Comparison of ENCODE assay signal across 11 cellular contexts in genomic region chr19:45598267-45599011, GRCh38. TPM values are rescaled to one million over a fixed set of nuclear protein-coding genes. Genes with fewer than 3 reads are reported as not detected.
DNase-seq lines count a peak whose midpoint lies in the region; TF ChIP-seq lines count a peak whose summit lies in the region.
"Had no signal": no experiment of that assay in that cellular context is flagged by ENCODE, and none has a peak within 500 bp of the region (broad histone marks: within the 10 kb centered on the region; RNA-seq: fewer than 3 reads in every experiment).

No MANE protein-coding gene starts in this region.

- no TSS peak for BruUV-seq in PC-9 (replicated peaks; lab: Mats Ljungman, UMichigan)

- no peak overlapping the region for H2AFZ ChIP-seq in PC-9

- no peaks in the 10 kb centered on the region for H4K20me1 ChIP-seq in PC-9 (ENCODE audit: insufficient read depth)

- H3K9me3 Mint-ChIP-seq in glutamatergic neuron (ENCODE audit: unreplicated experiment): peaks cover 4% of the 10 kb centered on the region
- H3K9me3 Mint-ChIP-seq in CD14-positive monocyte: peaks cover 0 to 26% (median 9%) of the 10 kb centered on the region in 7 donors

- TF ChIP-seq CTCF in PC-9 (conservative IDR thresholded peaks at IDR 0.05) (no peak), glutamatergic neuron (IDR thresholded peaks at IDR 0.05; ENCODE audit: partially characterized antibody, unreplicated experiment) (no peak), spleen (IDR thresholded peaks at IDR 0.05 in 8 of 11, conservative IDR thresholded peaks at IDR 0.05 in 3 of 11) (no peak), CD14-positive monocyte (IDR thresholded peaks at IDR 0.05) (no peak)

- H3K4me3 Mint-ChIP-seq in glutamatergic neuron (ENCODE audit: unreplicated experiment) (peak overlapping the region; percentile 65), CD14-positive monocyte (peak overlapping the region in 1 of 2 donors; percentile 82)

- H3K36me3 Mint-ChIP-seq in glutamatergic neuron (ENCODE audit: unreplicated experiment) (no peaks in the 10 kb centered on the region), CD14-positive monocyte (peaks cover 0 to 16% of the 10 kb centered on the region in 2 donors)

- H3K9me3 ChIP-seq in PC-9 (ENCODE audit: insufficient read depth, low read depth) (no peaks in the 10 kb centered on the region), spleen (no peaks in the 10 kb centered on the region)

- H3K4me1 ChIP-seq in PC-9 (replicated peaks; ENCODE audit: insufficient read depth) (peaks cover 7% of the 10 kb centered on the region; the same call in 1 of the 2 replicates), spleen (peaks cover 6 to 65% (median 47%) of the 10 kb centered on the region in 6 donors)

- H3K4me2 ChIP-seq in PC-9: peak overlapping the region; percentile 33

- POLR2A ChIA-PET in PC-9 (lab: Charles Lee; ENCODE audit: unreplicated experiment): no interaction called here

- 1 to 4% (median 3%) methylated on average over 20 to 22 of the region's 22 CpGs for WGBS in spleen, 5 donors

- no peaks in the 10 kb centered on the region for H3K79me2 ChIP-seq in PC-9 (ENCODE audit: low read depth)

- DNase-seq in NCI-H82 (lab: John Stamatoyannopoulos, UW): peak; percentile 34
- DNase-seq in NCI-H82 treated with DMSO at 0.1 percent for 48 hours (lab: John Stamatoyannopoulos, UW; ENCODE audit: unreplicated experiment): no peak
- peak in 1 of 2 experiments; percentile 6 for DNase-seq in PC-9
- no peak for DNase-seq in glutamatergic neuron
- DNase-seq in spleen: no peak
- no peak for DNase-seq in NCI-H1436 treated with DMSO at 0.1 percent for 48 hours (lab: John Stamatoyannopoulos, UW)
- no peak for DNase-seq in CD14-positive monocyte (ENCODE audit: low spot score)
- no peak for DNase-seq in GOT3 (lab: John Stamatoyannopoulos, UW)
- DNase-seq: NCI-H526 treated with DMSO at 0.1 percent for 48 hours had no signal

- CTCF ChIA-PET in PC-9 (lab: Charles Lee): interaction anchor here (0.6 kb wide), 1 partner anchor 62 kb away, joined by 13 read pairs; no protein-coding TSS in a partner anchor

- H3K4me3 ChIP-seq in PC-9: no peak overlapping the region
- H3K4me3 ChIP-seq in spleen: peak overlapping the region in 3 of 8 donors; percentile 1 to 49 (median 8)

- no peaks in the 10 kb centered on the region for H3F3A ChIP-seq in PC-9 (ENCODE audit: insufficient read depth, low read depth)

- H3K27ac Mint-ChIP-seq in glutamatergic neuron (ENCODE audit: unreplicated experiment) (no peak overlapping the region), CD14-positive monocyte (peak overlapping the region in 2 of 7 donors; percentile 69 to 77)

- H3K27me3 Mint-ChIP-seq in glutamatergic neuron (ENCODE audit: unreplicated experiment): peaks cover 45% of the 10 kb centered on the region
- H3K27me3 Mint-ChIP-seq in CD14-positive monocyte (ENCODE audit: low read depth in 3 of 3): peaks cover 79 to 82% (median 81%) of the 10 kb centered on the region in 3 donors

- no peak for TF ChIP-seq POLR2A in spleen (IDR thresholded peaks at IDR 0.05)

- H3K4me1 Mint-ChIP-seq in glutamatergic neuron (ENCODE audit: low read depth, unreplicated experiment) (peaks cover 19% of the 10 kb centered on the region), CD14-positive monocyte (peaks cover 42% of the 10 kb centered on the region)

- no peaks in the 10 kb centered on the region for H3K36me3 ChIP-seq in PC-9 (ENCODE audit: low read depth)
- H3K36me3 ChIP-seq in spleen: no peaks in the 10 kb centered on the region

- H3K27ac ChIP-seq in PC-9 (no peak overlapping the region), spleen (peak overlapping the region in 6 of 8 donors; percentile 3 to 75 (median 48))

- H3K27me3 ChIP-seq in PC-9 (ENCODE audit: insufficient read depth, low read depth): peaks cover 56% of the 10 kb centered on the region
- peaks cover 7 to 92% (median 44%) of the 10 kb centered on the region in 7 donors for H3K27me3 ChIP-seq in spleen (replicated peaks in 1 of 7)

- intact Hi-C loops in PC-9 (cut with micrococcal nuclease; ENCODE audit: unreplicated experiment) (no loop called here), spleen (cut with DNase I; ENCODE audit: low total_unique reads) (no loop called here), CD14-positive monocyte (cut with micrococcal nuclease) (loop anchor here in 1 of 2 donors (5.0 kb wide), 1 partner anchor 39 kb away; the partner anchor contains the start of gene EML2)

- no peaks in the 10 kb centered on the region for H3K9me2 ChIP-seq in PC-9 (ENCODE audit: insufficient read depth)

RNA-seq across cellular contexts. Expression of gene GPR4, which starts 3.6 kb away (rescaled TPM):
- not detected in 2 replicates for total RNA-seq in PC-9 (2021)
- not detected for total RNA-seq in glutamatergic neuron (ENCODE audit: unreplicated experiment)
- total RNA-seq in spleen: 1 to 10 TPM; 2.6 to 5.6 (median 4.2) TPM
- 1 to 10 TPM in 2 of 3 donors, under 1 TPM in 1; 0.33 to 2.1 (median 1.2) TPM for polyA plus RNA-seq in spleen
- polyA plus RNA-seq in CD14-positive monocyte: not detected
- total RNA-seq: H4, mononuclear cell had no signal

RNA-seq across cellular contexts. Expression of gene OPA3, which starts 13.8 kb away (rescaled TPM):
- 10.8 and 15.2 TPM in 2 replicates for total RNA-seq in PC-9 (2021)
- 10.5 TPM for total RNA-seq in glutamatergic neuron (ENCODE audit: unreplicated experiment)
- total RNA-seq in spleen: 10 to 100 TPM; 13.6 to 18.4 (median 16.7) TPM
- polyA plus RNA-seq in spleen: 1 to 10 TPM; 2.8 to 7.7 (median 3.0) TPM
- polyA plus RNA-seq in CD14-positive monocyte: 1 to 10 TPM; 4.4 to 6.9 TPM

RNA-seq across cellular contexts. Expression of gene EML2, which starts 40.8 kb away (rescaled TPM):
- total RNA-seq in PC-9 (2021) (61.7 and 68.9 TPM in 2 replicates), glutamatergic neuron (ENCODE audit: unreplicated experiment) (53.2 TPM), spleen (10 to 100 TPM; 30.8 to 60.6 (median 50.6) TPM)
- polyA plus RNA-seq in spleen (10 to 100 TPM; 27.1 to 39.9 (median 34.8) TPM), CD14-positive monocyte (10 to 100 TPM; 10.3 to 11.9 TPM)
